2 cellular contexts compared by ENCODE assay signal in the genomic region with DNA sequence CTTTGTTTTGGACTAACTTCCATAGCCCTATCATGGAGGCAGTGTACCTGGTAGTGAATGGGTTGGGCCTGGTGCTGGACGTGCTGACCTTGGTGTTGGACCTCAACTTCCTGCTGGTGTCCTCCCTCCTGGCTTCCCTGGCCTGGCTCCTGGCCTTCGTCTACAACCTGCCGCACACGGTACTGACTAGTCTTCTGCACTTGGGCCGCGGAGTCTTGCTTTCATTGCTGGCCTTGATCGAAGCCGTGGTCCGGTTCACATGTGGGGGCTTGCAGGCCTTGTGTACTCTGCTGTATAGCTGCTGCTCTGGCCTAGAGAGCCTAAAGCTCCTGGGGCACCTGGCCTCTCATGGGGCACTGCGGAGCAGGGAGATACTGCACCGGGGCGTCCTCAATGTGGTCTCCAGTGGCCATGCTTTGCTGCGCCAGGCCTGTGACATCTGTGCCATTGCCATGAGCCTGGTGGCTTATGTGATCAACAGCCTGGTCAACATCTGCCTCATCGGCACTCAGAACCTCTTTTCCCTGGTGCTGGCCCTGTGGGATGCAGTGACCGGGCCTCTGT.
TF ChIP-seq lines count a peak whose summit lies in the region.

No MANE protein-coding gene starts in this region.

TF ChIP-seq in SK-N-SH, 30 proteins besides CTCF, POLR2A, EP300 and RAD21 (continued from another document):
- TF ChIP-seq, protein P1, sequence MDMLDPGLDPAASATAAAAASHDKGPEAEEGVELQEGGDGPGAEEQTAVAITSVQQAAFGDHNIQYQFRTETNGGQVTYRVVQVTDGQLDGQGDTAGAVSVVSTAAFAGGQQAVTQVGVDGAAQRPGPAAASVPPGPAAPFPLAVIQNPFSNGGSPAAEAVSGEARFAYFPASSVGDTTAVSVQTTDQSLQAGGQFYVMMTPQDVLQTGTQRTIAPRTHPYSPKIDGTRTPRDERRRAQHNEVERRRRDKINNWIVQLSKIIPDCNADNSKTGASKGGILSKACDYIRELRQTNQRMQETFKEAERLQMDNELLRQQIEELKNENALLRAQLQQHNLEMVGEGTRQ (IDR thresholded peaks at IDR 0.05; ENCODE audit: borderline replicate concordance, low read depth, low read length) = no peak
- TF ChIP-seq FOXJ3 (CRISPR knock-in tag; IDR thresholded peaks at IDR 0.05) (no peak), EZH2phosphoT487 (IDR thresholded peaks at IDR 0.05; ENCODE audit: borderline replicate concordance, low read depth) (no peak), FOXM1 (IDR thresholded peaks at IDR 0.05; ENCODE audit: low read depth) (no peak), CHD2 (IDR thresholded peaks at IDR 0.05; ENCODE audit: low read length, partially characterized antibody) (no peak), RCOR1 (IDR thresholded peaks at IDR 0.05; ENCODE audit: low read length) (no peak), NRF1 (IDR thresholded peaks at IDR 0.05; ENCODE audit: low read depth, low read length) (no peak), NFIC (IDR thresholded peaks at IDR 0.05; ENCODE audit: borderline replicate concordance) (no peak), POLR2AphosphoS5 (IDR thresholded peaks at IDR 0.05; ENCODE audit: low read depth, low read length) (no peak), TAF1 (IDR thresholded peaks at IDR 0.05; ENCODE audit: borderline replicate concordance, low read depth, low read length) (no peak)
- TF ChIP-seq, protein P2, sequence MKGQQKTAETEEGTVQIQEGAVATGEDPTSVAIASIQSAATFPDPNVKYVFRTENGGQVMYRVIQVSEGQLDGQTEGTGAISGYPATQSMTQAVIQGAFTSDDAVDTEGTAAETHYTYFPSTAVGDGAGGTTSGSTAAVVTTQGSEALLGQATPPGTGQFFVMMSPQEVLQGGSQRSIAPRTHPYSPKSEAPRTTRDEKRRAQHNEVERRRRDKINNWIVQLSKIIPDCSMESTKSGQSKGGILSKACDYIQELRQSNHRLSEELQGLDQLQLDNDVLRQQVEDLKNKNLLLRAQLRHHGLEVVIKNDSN (IDR thresholded peaks at IDR 0.05; ENCODE audit: borderline replicate concordance, low read depth) = no peak
- TF ChIP-seq, protein P3, sequence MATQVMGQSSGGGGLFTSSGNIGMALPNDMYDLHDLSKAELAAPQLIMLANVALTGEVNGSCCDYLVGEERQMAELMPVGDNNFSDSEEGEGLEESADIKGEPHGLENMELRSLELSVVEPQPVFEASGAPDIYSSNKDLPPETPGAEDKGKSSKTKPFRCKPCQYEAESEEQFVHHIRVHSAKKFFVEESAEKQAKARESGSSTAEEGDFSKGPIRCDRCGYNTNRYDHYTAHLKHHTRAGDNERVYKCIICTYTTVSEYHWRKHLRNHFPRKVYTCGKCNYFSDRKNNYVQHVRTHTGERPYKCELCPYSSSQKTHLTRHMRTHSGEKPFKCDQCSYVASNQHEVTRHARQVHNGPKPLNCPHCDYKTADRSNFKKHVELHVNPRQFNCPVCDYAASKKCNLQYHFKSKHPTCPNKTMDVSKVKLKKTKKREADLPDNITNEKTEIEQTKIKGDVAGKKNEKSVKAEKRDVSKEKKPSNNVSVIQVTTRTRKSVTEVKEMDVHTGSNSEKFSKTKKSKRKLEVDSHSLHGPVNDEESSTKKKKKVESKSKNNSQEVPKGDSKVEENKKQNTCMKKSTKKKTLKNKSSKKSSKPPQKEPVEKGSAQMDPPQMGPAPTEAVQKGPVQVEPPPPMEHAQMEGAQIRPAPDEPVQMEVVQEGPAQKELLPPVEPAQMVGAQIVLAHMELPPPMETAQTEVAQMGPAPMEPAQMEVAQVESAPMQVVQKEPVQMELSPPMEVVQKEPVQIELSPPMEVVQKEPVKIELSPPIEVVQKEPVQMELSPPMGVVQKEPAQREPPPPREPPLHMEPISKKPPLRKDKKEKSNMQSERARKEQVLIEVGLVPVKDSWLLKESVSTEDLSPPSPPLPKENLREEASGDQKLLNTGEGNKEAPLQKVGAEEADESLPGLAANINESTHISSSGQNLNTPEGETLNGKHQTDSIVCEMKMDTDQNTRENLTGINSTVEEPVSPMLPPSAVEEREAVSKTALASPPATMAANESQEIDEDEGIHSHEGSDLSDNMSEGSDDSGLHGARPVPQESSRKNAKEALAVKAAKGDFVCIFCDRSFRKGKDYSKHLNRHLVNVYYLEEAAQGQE (IDR thresholded peaks at IDR 0.05; ENCODE audit: low read depth, low read length) = no peak
- TF ChIP-seq, protein P4, sequence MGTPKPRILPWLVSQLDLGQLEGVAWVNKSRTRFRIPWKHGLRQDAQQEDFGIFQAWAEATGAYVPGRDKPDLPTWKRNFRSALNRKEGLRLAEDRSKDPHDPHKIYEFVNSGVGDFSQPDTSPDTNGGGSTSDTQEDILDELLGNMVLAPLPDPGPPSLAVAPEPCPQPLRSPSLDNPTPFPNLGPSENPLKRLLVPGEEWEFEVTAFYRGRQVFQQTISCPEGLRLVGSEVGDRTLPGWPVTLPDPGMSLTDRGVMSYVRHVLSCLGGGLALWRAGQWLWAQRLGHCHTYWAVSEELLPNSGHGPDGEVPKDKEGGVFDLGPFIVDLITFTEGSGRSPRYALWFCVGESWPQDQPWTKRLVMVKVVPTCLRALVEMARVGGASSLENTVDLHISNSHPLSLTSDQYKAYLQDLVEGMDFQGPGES (IDR thresholded peaks at IDR 0.05; ENCODE audit: low read depth, low read length) = no peak
TF ChIP-seq in SK-N-SH: peak in this region for 0.

TF ChIP-seq in SK-N-SH treated with all-trans-retinoic acid at 6 μM for 48 hours, 23 proteins besides CTCF, POLR2A, EP300 and RAD21 (continued from another document):
- TF ChIP-seq, protein P5, sequence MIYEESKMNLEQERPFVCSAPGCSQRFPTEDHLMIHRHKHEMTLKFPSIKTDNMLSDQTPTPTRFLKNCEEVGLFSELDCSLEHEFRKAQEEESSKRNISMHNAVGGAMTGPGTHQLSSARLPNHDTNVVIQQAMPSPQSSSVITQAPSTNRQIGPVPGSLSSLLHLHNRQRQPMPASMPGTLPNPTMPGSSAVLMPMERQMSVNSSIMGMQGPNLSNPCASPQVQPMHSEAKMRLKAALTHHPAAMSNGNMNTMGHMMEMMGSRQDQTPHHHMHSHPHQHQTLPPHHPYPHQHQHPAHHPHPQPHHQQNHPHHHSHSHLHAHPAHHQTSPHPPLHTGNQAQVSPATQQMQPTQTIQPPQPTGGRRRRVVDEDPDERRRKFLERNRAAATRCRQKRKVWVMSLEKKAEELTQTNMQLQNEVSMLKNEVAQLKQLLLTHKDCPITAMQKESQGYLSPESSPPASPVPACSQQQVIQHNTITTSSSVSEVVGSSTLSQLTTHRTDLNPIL (CRISPR knock-in tag; IDR thresholded peaks at IDR 0.05; ENCODE audit: low read depth) = no peak
- TF ChIP-seq ESRRG (CRISPR knock-in tag; IDR thresholded peaks at IDR 0.05) = no peak
